Comparison of ENCODE assay signal across 11 cellular contexts in genomic region chr10:43076311-43076875, GRCh38. TPM values are rescaled to one million over a fixed set of nuclear protein-coding genes. Genes with fewer than 3 reads are reported as not detected.
DNase-seq lines count a peak whose midpoint lies in the region; ATAC-seq and TF ChIP-seq lines count a peak whose summit lies in the region.
"Had no signal": no experiment of that assay in that cellular context is flagged by ENCODE, and none has a peak within 500 bp of the region (broad histone marks: within the 10 kb centered on the region; RNA-seq: fewer than 3 reads in every experiment).

No MANE protein-coding gene starts in this region.

- WGBS in HUES64 = 2% methylated on average over 45 of the region's 45 CpGs

- no peaks in the 10 kb centered on the region for H3K36me3 Mint-ChIP-seq in nephron (ENCODE audit: low read depth)

- H3K4me1 Mint-ChIP-seq in nephron = no peaks in the 10 kb centered on the region

- H3K4me3 ChIP-seq in BLaER1 treated with 17β-estradiol and CSF1 and Interleukin-3, amounts not matched to agents 10 nM and 100 nM = peak overlapping the region in 4 of 10 experiments; percentile 19 to 69 (median 47); a peak in 3 of 20 replicates
- peak overlapping the region; percentile 64 for H3K4me3 ChIP-seq in HUES64 (ENCODE audit: low read length)
- peak overlapping the region; percentile 35 for H3K4me3 ChIP-seq in effector memory CD4-positive, alpha-beta T cell (ENCODE audit: insufficient read depth, low read depth, low read length, poor library complexity, severe bottlenecking)
- H3K4me3 ChIP-seq: GM12878 had no signal

- H3K9me3 ChIP-seq in BLaER1 treated with 17β-estradiol and CSF1 and Interleukin-3, amounts not matched to agents 10 nM and 100 nM (replicated peaks in 1 of 11) = no peaks in the 10 kb centered on the region
- no peaks in the 10 kb centered on the region for H3K9me3 ChIP-seq in HUES64 (ENCODE audit: insufficient read depth, low read depth, low read length)
- H3K9me3 ChIP-seq in effector memory CD4-positive, alpha-beta T cell (ENCODE audit: control insufficient read depth, low read length) = no peaks in the 10 kb centered on the region

- H3K36me3 ChIP-seq in BLaER1 treated with 17β-estradiol and CSF1 and Interleukin-3, amounts not matched to agents 10 nM and 100 nM = no peaks in the 10 kb centered on the region
- H3K36me3 ChIP-seq in HUES64 (ENCODE audit: insufficient read depth, low read length) = no peaks in the 10 kb centered on the region
- H3K36me3 ChIP-seq in effector memory CD4-positive, alpha-beta T cell (ENCODE audit: control insufficient read depth, insufficient read depth, low read length) = no peaks in the 10 kb centered on the region

- DNase-seq in effector memory CD4-positive, alpha-beta T cell = no peak
- DNase-seq in NCI-H2107 (lab: John Stamatoyannopoulos, UW) (no peak), mesenteric fat pad (ENCODE audit: low spot score) (no peak), HPDE6-E6E7 (ENCODE audit: extremely low spot score) (no peak)
- DNase-seq: activated CD8-positive, alpha-beta memory T cell treated with anti-CD3 and anti-CD28 coated beads for 24 hours had no signal

- H3K9me3 Mint-ChIP-seq in nephron = no peaks in the 10 kb centered on the region

- peaks cover 0 to 29% (median 9%) of the 10 kb centered on the region in 11 experiments; a peak in 9 of 22 replicates for H4K20me1 ChIP-seq in BLaER1 treated with 17β-estradiol and CSF1 and Interleukin-3, amounts not matched to agents 10 nM and 100 nM

- TF ChIP-seq CTCF in nephron (IDR thresholded peaks at IDR 0.05; ENCODE audit: unreplicated experiment in 3 of 3) = no peak

- peak overlapping the region in 9 of 11 experiments; percentile 12 to 66 (median 38); a peak in 12 of 22 replicates for H3K4me2 ChIP-seq in BLaER1 treated with 17β-estradiol and CSF1 and Interleukin-3, amounts not matched to agents 10 nM and 100 nM

- H3K4me1 ChIP-seq in BLaER1 treated with 17β-estradiol and CSF1 and Interleukin-3, amounts not matched to agents 10 nM and 100 nM = peaks cover 19 to 45% (median 35%) of the 10 kb centered on the region in 10 experiments
- H3K4me1 ChIP-seq in HUES64 (ENCODE audit: insufficient read depth, low read length) = peaks cover 7% of the 10 kb centered on the region
- H3K4me1 ChIP-seq in effector memory CD4-positive, alpha-beta T cell (ENCODE audit: control insufficient read depth, insufficient read depth, low read length, poor library complexity, severe bottlenecking) = peaks cover 7% of the 10 kb centered on the region

- no peak for ATAC-seq in GM21737 (IDR thresholded peaks at IDR 0.05; ENCODE audit: unreplicated experiment)

- H3K27me3 ChIP-seq in BLaER1 treated with 17β-estradiol and CSF1 and Interleukin-3, amounts not matched to agents 10 nM and 100 nM = peaks cover 36 to 47% (median 41%) of the 10 kb centered on the region in 11 experiments
- peaks cover 45% of the 10 kb centered on the region for H3K27me3 ChIP-seq in HUES64 (ENCODE audit: insufficient read depth, low read length)
- peaks cover 7% of the 10 kb centered on the region for H3K27me3 ChIP-seq in effector memory CD4-positive, alpha-beta T cell (replicated peaks; ENCODE audit: control insufficient read depth, insufficient read depth, low read length, poor library complexity, severe bottlenecking)

- peaks cover 87% of the 10 kb centered on the region for H3K27me3 Mint-ChIP-seq in nephron (ENCODE audit: low read depth)

- H3K27ac ChIP-seq in BLaER1 treated with 17β-estradiol and CSF1 and Interleukin-3, amounts not matched to agents 10 nM and 100 nM = no peak overlapping the region
- no peak overlapping the region for H3K27ac ChIP-seq in HUES64 (ENCODE audit: low read depth, low read length)
- no peak overlapping the region for H3K27ac ChIP-seq in effector memory CD4-positive, alpha-beta T cell (ENCODE audit: insufficient read depth, low read length, poor library complexity, severe bottlenecking)

- H3K9ac ChIP-seq in BLaER1 treated with 17β-estradiol and CSF1 and Interleukin-3, amounts not matched to agents 10 nM and 100 nM = no peak overlapping the region
- no peak overlapping the region; the same call in 1 of the 2 replicates for H3K9ac ChIP-seq in HUES64 (ENCODE audit: low read depth, low read length)

- peak overlapping the region; percentile 4 to 45 (median 11) for H3K4me3 Mint-ChIP-seq in nephron

- H3K27ac Mint-ChIP-seq in nephron = no peak overlapping the region

RNA-seq across cellular contexts. Expression of gene RET, which starts 0.5 kb away (rescaled TPM):
- 7.1 TPM for polyA plus RNA-seq in HUES64 (2013, experiment 1 of 2)
- polyA plus RNA-seq in HUES64 (2013, experiment 2 of 2) = 6.7 TPM
- 0.64 TPM for total RNA-seq in mesenteric fat pad
- total RNA-seq: GM12878, HT-29 had no signal
- polyA plus RNA-seq: GM12878 had no signal
